In genomic region chr11:10973416-10973815, GRCh38 we compare ENCODE assay signal across 16 cellular contexts.
DNase-seq lines count a peak whose midpoint lies in the region; ATAC-seq, FAIRE-seq and TF ChIP-seq lines count a peak whose summit lies in the region.
"Had no signal": no experiment of that assay in that cellular context is flagged by ENCODE, and none has a peak within 500 bp of the region (broad histone marks: within the 10 kb centered on the region; RNA-seq: fewer than 3 reads in every experiment).

No MANE protein-coding gene starts in this region.

- no peak for FAIRE-seq in D721Med (lab: Jason Lieb, UNC)

- no peak overlapping the region for H3K4me3 ChIP-seq in A673 (ENCODE audit: low read depth, low read length, poor library complexity, severe bottlenecking)
- H3K4me3 ChIP-seq: thyroid gland had no signal

- peaks cover 27 to 46% (median 27%) of the 10 kb centered on the region in 3 donors for H3K4me1 Mint-ChIP-seq in naive B cell
- H3K4me1 Mint-ChIP-seq: activated CD4-positive, alpha-beta T cell treated with anti-CD3 and anti-CD28 coated beads, Interleukin-2, amount 10 ng/mL, durations not matched to agents 24 days and 14 days; activated naive CD8-positive, alpha-beta T cell treated with anti-CD3 and anti-CD28 coated beads for 36 hours had no signal

- TF ChIP-seq CTCF in A673 (conservative IDR thresholded peaks at IDR 0.05; ENCODE audit: low read depth, low read length) (no peak), D721Med (IDR thresholded peaks at IDR 0.05; ENCODE audit: insufficient read depth, missing control alignments) (no peak)

- DNase-seq in A673 (ENCODE audit: low spot score): peak; percentile 5
- peak; percentile 50 for DNase-seq in NCI-H1105 (lab: John Stamatoyannopoulos, UW)
- DNase-seq in NCI-H748 (lab: John Stamatoyannopoulos, UW; ENCODE audit: unreplicated experiment): peak; percentile 93
- no peak for DNase-seq in naive B cell
- no peak for DNase-seq in D721Med (ENCODE audit: insufficient read length, low spot score)
- DNase-seq: activated CD4-positive, alpha-beta T cell treated with anti-CD3 and anti-CD28 coated beads, Interleukin-2, amount 10 ng/mL, durations not matched to agents 24 days and 14 days; activated naive CD8-positive, alpha-beta T cell treated with anti-CD3 and anti-CD28 coated beads for 36 hours; activated T-cell treated with anti-CD3 and anti-CD28 coated beads, Interleukin-2, amount 50 U/mL, for 24 hours; Calu3; NCI-H1048; SHP77; thyroid gland had no signal

- H3K36me3 ChIP-seq in A673 (ENCODE audit: insufficient read depth, low read length, poor library complexity, severe bottlenecking): no peaks in the 10 kb centered on the region
- H3K36me3 ChIP-seq: thyroid gland had no signal

- H3K9me3 Mint-ChIP-seq in naive B cell: peaks cover 0 to 5% (median 2%) of the 10 kb centered on the region in 7 donors
- H3K9me3 Mint-ChIP-seq: activated CD4-positive, alpha-beta T cell treated with anti-CD3 and anti-CD28 coated beads, Interleukin-2, amount 10 ng/mL, durations not matched to agents 24 days and 14 days; activated naive CD8-positive, alpha-beta T cell treated with anti-CD3 and anti-CD28 coated beads for 36 hours; activated T-cell treated with anti-CD3 and anti-CD28 coated beads, Interleukin-2, amount 50 U/mL, for 24 hours; natural killer cell treated with Interleukin-12 subunit alpha and Interleukin-12 subunit beta and Interleukin-15 and Interleukin-18, amount 100 ng/mL, for 72 hours had no signal

- no TSS peak for BruUV-seq in A673 (replicated peaks; lab: Mats Ljungman, UMichigan)

- ATAC-seq in naive B cell (ENCODE audit: low read depth in 2 of 2) (peak; percentile 27 to 37), HG03457 (IDR thresholded peaks at IDR 0.05; ENCODE audit: unreplicated experiment) (no peak), HG03159 (IDR thresholded peaks at IDR 0.05; ENCODE audit: unreplicated experiment) (no peak), GM21528 (IDR thresholded peaks at IDR 0.05; ENCODE audit: low FRiP score, unreplicated experiment) (no peak)
- ATAC-seq: natural killer cell treated with Interleukin-12 subunit alpha and Interleukin-12 subunit beta and Interleukin-15 and Interleukin-18, amount 100 ng/mL, for 72 hours had no signal

- H3K27me3 ChIP-seq in A673 (replicated peaks; ENCODE audit: insufficient read depth, low read depth, low read length, poor library complexity): no peaks in the 10 kb centered on the region
- H3K27me3 ChIP-seq: thyroid gland had no signal

- H3K27ac Mint-ChIP-seq in naive B cell: peak overlapping the region in 3 of 6 donors; percentile 50 to 60 (median 55)
- H3K27ac Mint-ChIP-seq: activated CD4-positive, alpha-beta T cell treated with anti-CD3 and anti-CD28 coated beads, Interleukin-2, amount 10 ng/mL, durations not matched to agents 24 days and 14 days; activated naive CD8-positive, alpha-beta T cell treated with anti-CD3 and anti-CD28 coated beads for 36 hours; activated T-cell treated with anti-CD3 and anti-CD28 coated beads, Interleukin-2, amount 50 U/mL, for 24 hours; natural killer cell treated with Interleukin-12 subunit alpha and Interleukin-12 subunit beta and Interleukin-15 and Interleukin-18, amount 100 ng/mL, for 72 hours had no signal

- intact Hi-C loops in A673 (cut with micrococcal nuclease; ENCODE audit: unreplicated experiment): no loop called here

- POLR2A ChIA-PET in A673 (lab: Charles Lee; ENCODE audit: low non-redundant PET): no interaction called here

- H3K4me1 ChIP-seq in A673 (ENCODE audit: insufficient read depth, low read length, poor library complexity, severe bottlenecking): no peaks in the 10 kb centered on the region
- H3K4me1 ChIP-seq: thyroid gland had no signal

- CTCF ChIA-PET in A673 (lab: Charles Lee): no interaction called here

- peak overlapping the region in 1 of 8 donors; percentile 45 for H3K4me3 Mint-ChIP-seq in naive B cell
- H3K4me3 Mint-ChIP-seq: activated CD4-positive, alpha-beta T cell treated with anti-CD3 and anti-CD28 coated beads, Interleukin-2, amount 10 ng/mL, durations not matched to agents 24 days and 14 days; activated naive CD8-positive, alpha-beta T cell treated with anti-CD3 and anti-CD28 coated beads for 36 hours; activated T-cell treated with anti-CD3 and anti-CD28 coated beads, Interleukin-2, amount 50 U/mL, for 24 hours; natural killer cell treated with Interleukin-12 subunit alpha and Interleukin-12 subunit beta and Interleukin-15 and Interleukin-18, amount 100 ng/mL, for 72 hours had no signal

- H3K36me3 Mint-ChIP-seq in naive B cell: peaks cover 0 to 8% of the 10 kb centered on the region in 2 donors
- H3K36me3 Mint-ChIP-seq: natural killer cell treated with Interleukin-12 subunit alpha and Interleukin-12 subunit beta and Interleukin-15 and Interleukin-18, amount 100 ng/mL, for 72 hours had no signal

- no peaks in the 10 kb centered on the region for H3K9me3 ChIP-seq in A673 (ENCODE audit: low read depth, low read length, poor library complexity, severe bottlenecking)
- H3K9me3 ChIP-seq: thyroid gland had no signal

- H3K27ac ChIP-seq in A673 (ENCODE audit: low read depth, low read length, poor library complexity, severe bottlenecking): no peak overlapping the region
- H3K27ac ChIP-seq: thyroid gland had no signal

- peaks cover 0 to 4% (median 0%) of the 10 kb centered on the region in 3 donors for H3K27me3 Mint-ChIP-seq in naive B cell
- H3K27me3 Mint-ChIP-seq: activated naive CD8-positive, alpha-beta T cell treated with anti-CD3 and anti-CD28 coated beads for 36 hours; activated T-cell treated with anti-CD3 and anti-CD28 coated beads, Interleukin-2, amount 50 U/mL, for 24 hours had no signal

Comparison
In these comparisons a context has a peak if more than half of its experiments do, and no peak if none do; other contexts are left out.
1. DNase-seq: peak in A673 (single experiment), NCI-H1105 (single experiment) and NCI-H748 (single experiment); none in naive B cell (single experiment) and D721Med (single experiment).
2. ATAC-seq: peak in naive B cell (2 of 2); none in HG03457 (single experiment), HG03159 (single experiment) and GM21528 (single experiment).